Comparison of ENCODE assay signal across 1 cellular context in the genomic region with DNA sequence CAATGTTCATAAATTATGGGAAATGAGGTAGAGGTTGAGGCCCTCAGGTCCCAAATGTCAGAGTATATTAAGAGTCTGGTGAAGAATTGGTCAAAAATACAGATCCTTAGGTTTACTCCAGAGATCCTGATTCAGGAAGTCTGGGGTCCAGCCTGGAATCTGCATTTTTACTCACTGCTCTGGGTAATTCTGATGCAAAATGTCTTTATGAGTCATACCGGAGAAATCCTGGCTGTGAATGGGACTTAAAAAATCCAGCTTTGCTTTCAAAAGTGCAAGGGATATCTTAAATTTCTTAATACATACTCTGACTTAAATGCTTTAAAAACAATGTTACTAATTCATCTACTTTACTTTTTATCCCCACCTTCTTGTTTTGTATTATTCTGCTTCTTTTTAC.
TF ChIP-seq lines count a peak whose summit lies in the region.

No MANE protein-coding gene starts in this region.

TF ChIP-seq in GM23338, 12 proteins besides CTCF, POLR2A, EP300 and RAD21 (continued from another document):
- TF ChIP-seq JUNB (IDR thresholded peaks at IDR 0.05; ENCODE audit: unreplicated experiment): no peak
- no peak for TF ChIP-seq NANOG (IDR thresholded peaks at IDR 0.05; ENCODE audit: borderline replicate concordance)
